Comparison of ENCODE assay signal across 8 cellular contexts in genomic region chr16:67447508-67448076, GRCh38. TPM values are rescaled to one million over a fixed set of nuclear protein-coding genes. Genes with fewer than 3 reads are reported as not detected.
DNase-seq lines count a peak whose midpoint lies in the region; ATAC-seq and TF ChIP-seq lines count a peak whose summit lies in the region.

No MANE protein-coding gene starts in this region.

- DNase-seq in AML-193 (lab: John Stamatoyannopoulos, UW) (peak; percentile 57 to 58), H7 (peak; percentile 87), SKM-1 (lab: John Stamatoyannopoulos, UW; ENCODE audit: unreplicated experiment) (peak; percentile 71), adrenal gland (peak in 6 of 7 donors; percentile 51 to 73 (median 60)), right lobe of liver (peak in 1 of 3 donors; percentile 59), GOT3 (lab: John Stamatoyannopoulos, UW) (no peak)
- DNase-seq in stimulated activated CD8-positive, alpha-beta memory T cell treated with anti-CD3 and anti-CD28 coated beads, Interleukin-4, amount 100 ng/mL, for 48 hours = peak; percentile 88

- peaks cover 77 to 93% of the 10 kb centered on the region in 2 donors for H3K4me1 ChIP-seq in adrenal gland (replicated peaks in 1 of 2)
- peaks cover 5 to 73% (median 46%) of the 10 kb centered on the region in 4 donors for H3K4me1 ChIP-seq in right lobe of liver

- 53 to 70% (median 55%) methylated on average over 2 to 6 of the region's 6 CpGs for WGBS in adrenal gland, 4 donors
- WGBS in right lobe of liver (ENCODE audit: insufficient coverage, low coverage, low lambda C conversion rate, missing lambda C conversion rate) = 88% methylated on average over 1 of the region's 6 CpGs

- H3K27me3 ChIP-seq in H7 (ENCODE audit: control insufficient read depth, insufficient read depth, low read length) = no peaks in the 10 kb centered on the region
- no peaks in the 10 kb centered on the region for H3K27me3 ChIP-seq in adrenal gland
- H3K27me3 ChIP-seq in right lobe of liver = no peaks in the 10 kb centered on the region

- no peaks in the 10 kb centered on the region for H3K9me3 ChIP-seq in adrenal gland (replicated peaks in 1 of 3)
- no peaks in the 10 kb centered on the region for H3K9me3 ChIP-seq in right lobe of liver

- intact Hi-C loops in adrenal gland (cut with DNase I) (no loop called here), right lobe of liver (cut with DNase I) (no loop called here)

- H3K4me3 ChIP-seq in H7 (ENCODE audit: insufficient read depth, low read depth, low read length) = no peak overlapping the region
- no peak overlapping the region for H3K4me3 ChIP-seq in adrenal gland
- no peak overlapping the region for H3K4me3 ChIP-seq in right lobe of liver

- TF ChIP-seq POLR2A in adrenal gland (IDR thresholded peaks at IDR 0.05) = no peak
- TF ChIP-seq POLR2A in right lobe of liver (IDR thresholded peaks at IDR 0.05) = no peak

- TF ChIP-seq CTCF in adrenal gland (IDR thresholded peaks at IDR 0.05) (peak in 5 of 6 experiments; percentile 24 to 55 (median 45)), right lobe of liver (IDR thresholded peaks at IDR 0.05) (peak; percentile 30 to 49 (median 40))

- H3K36me3 ChIP-seq in H7 (replicated peaks; ENCODE audit: control insufficient read depth, insufficient read depth, low read length) (no peaks in the 10 kb centered on the region), adrenal gland (replicated peaks in 1 of 2) (peaks cover 0 to 22% of the 10 kb centered on the region in 2 donors), right lobe of liver (peaks cover 0 to 3% (median 1%) of the 10 kb centered on the region in 4 donors)

- ATAC-seq in right lobe of liver = no peak
- ATAC-seq in HG03520 (IDR thresholded peaks at IDR 0.05; ENCODE audit: unreplicated experiment) = no peak

- H3K27ac ChIP-seq in adrenal gland = peak overlapping the region in 4 of 5 donors; percentile 1 to 82 (median 74)
- H3K27ac ChIP-seq in right lobe of liver = peak overlapping the region in 1 of 3 donors; percentile 62

RNA-seq across cellular contexts. Expression of gene HSD11B2, which starts 16.7 kb away (rescaled TPM):
- total RNA-seq in H7 (2014; rRNA removed; shearing (Covaris generic)) = 25.1 and 35.1 TPM in 2 replicates
- 10 to 100 TPM in 2 of 8 donors, 1 to 10 TPM in 5, under 1 TPM in 1; 0.69 to 12.3 (median 5.2) TPM for total RNA-seq in adrenal gland
- polyA plus RNA-seq in adrenal gland = 1 to 10 TPM; 1.8 to 3.7 (median 3.5) TPM
- 1 to 10 TPM; 1.3 to 2.7 (median 2.1) TPM for total RNA-seq in right lobe of liver

RNA-seq across cellular contexts. Expression of gene ZDHHC1, which starts 31.3 kb away (rescaled TPM):
- total RNA-seq in H7 (2014; rRNA removed; shearing (Covaris generic)) = 8.0 and 10.3 TPM in 2 replicates
- 10 to 100 TPM in 7 of 8 donors, 1 to 10 TPM in 1; 4.2 to 30.0 (median 15.0) TPM for total RNA-seq in adrenal gland
- 1 to 10 TPM; 1.3 to 8.5 (median 7.9) TPM for polyA plus RNA-seq in adrenal gland
- 1 to 10 TPM; 1.2 to 4.0 (median 1.8) TPM for total RNA-seq in right lobe of liver

RNA-seq across cellular contexts. Expression of gene ATP6V0D1, which starts 33.4 kb away (rescaled TPM):
- 58.4 and 76.9 TPM in 2 replicates for total RNA-seq in H7 (2014; rRNA removed; shearing (Covaris generic))
- total RNA-seq in adrenal gland = 100 to 1,000 TPM; 114 to 244 (median 168) TPM
- 100 to 1,000 TPM in 1 of 3 donors, 10 to 100 TPM in 2; 24.1 to 186 (median 31.9) TPM for polyA plus RNA-seq in adrenal gland
- 10 to 100 TPM; 33.6 to 84.6 (median 47.0) TPM for total RNA-seq in right lobe of liver

RNA-seq across cellular contexts. Expression of gene AGRP, which starts 35.8 kb away (rescaled TPM):
- total RNA-seq in H7 (2014; rRNA removed; shearing (Covaris generic)) = 1.1 TPM in 1 of 2 replicates, not detected in the other
- total RNA-seq in adrenal gland (10 to 100 TPM in 3 of 8 donors, 1 to 10 TPM in 5; 3.1 to 23.1 (median 8.0) TPM), right lobe of liver (not detected)
- polyA plus RNA-seq in adrenal gland = 10 to 100 TPM in 2 of 3 donors, 1 to 10 TPM in 1; 2.9 to 56.7 (median 52.0) TPM

RNA-seq across cellular contexts. Expression of gene TPPP3, which starts 54.3 kb away (rescaled TPM):
- total RNA-seq in H7 (2014; rRNA removed; shearing (Covaris generic)) = 0.44 and 0.80 TPM in 2 replicates
- total RNA-seq in adrenal gland (10 to 100 TPM in 1 of 8 donors, 1 to 10 TPM in 6, not detected in 1; 1.1 to 12.8 (median 4.3) TPM), right lobe of liver (under 1 TPM in 5 of 6 experiments, not detected in 1; 0.24 to 0.65 (median 0.37) TPM)
- 10 to 100 TPM in 2 of 3 donors, 1 to 10 TPM in 1; 9.4 to 22.7 (median 16.6) TPM for polyA plus RNA-seq in adrenal gland
